17 cellular contexts compared by ENCODE assay signal in the genomic region with DNA sequence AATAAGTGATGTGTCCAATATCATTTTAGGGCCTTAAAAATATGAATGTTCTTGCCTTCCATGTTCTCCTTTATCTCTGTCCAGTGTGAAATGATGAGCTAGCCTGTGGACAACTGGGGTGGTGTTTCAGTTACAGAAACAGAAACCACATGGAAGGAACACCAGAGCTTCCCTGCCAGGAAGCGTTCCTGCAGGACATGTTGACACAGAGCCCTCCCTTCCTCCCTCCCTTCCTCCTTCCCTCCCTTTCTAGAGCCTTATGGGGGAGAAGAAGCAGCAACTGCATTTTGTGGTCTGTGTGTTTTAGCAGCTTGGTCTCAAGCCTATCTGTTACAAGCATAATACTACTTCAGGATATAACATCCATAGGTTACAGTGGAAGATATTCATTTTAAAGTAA.
A peak's percentile ranks its signal among the peaks of the same experiment; 100 is the strongest.
DNase-seq lines count a peak whose midpoint lies in the region; ATAC-seq, FAIRE-seq and TF ChIP-seq lines count a peak whose summit lies in the region.
"Had no signal": no experiment of that assay in that cellular context is flagged by ENCODE, and none has a peak within 500 bp of the region (broad histone marks: within the 10 kb centered on the region; RNA-seq: fewer than 3 reads in every experiment).

No MANE protein-coding gene starts in this region.

- dilution Hi-C loops in keratinocyte (cut with MboI; ENCODE audit: extremely low pct_ligation_motif_present, low sequenced_read_pairs) = no loop called here

- H3K27me3 ChIP-seq in keratinocyte (ENCODE audit: control insufficient read depth, extremely low read depth, insufficient read depth, low read length) (no peaks in the 10 kb centered on the region), prostate gland (replicated peaks; ENCODE audit: insufficient read depth) (no peaks in the 10 kb centered on the region), esophagus squamous epithelium (no peaks in the 10 kb centered on the region)
- H3K27me3 ChIP-seq: heart left ventricle, uterus had no signal

- H3K79me2 ChIP-seq in keratinocyte (ENCODE audit: control insufficient read depth, insufficient read depth, low read length) = no peaks in the 10 kb centered on the region
- H3K79me2 ChIP-seq: parathyroid adenoma had no signal

- H3K27ac ChIP-seq in keratinocyte (ENCODE audit: control insufficient read depth, insufficient read depth, low read length) = no peak overlapping the region
- H3K27ac ChIP-seq in prostate gland = no peak overlapping the region
- H3K27ac ChIP-seq in esophagus squamous epithelium = no peak overlapping the region
- H3K27ac ChIP-seq: parathyroid adenoma, uterus had no signal

- peak; percentile 57 for DNase-seq in Daoy (ENCODE audit: low read depth)
- DNase-seq in M059J (ENCODE audit: low read depth) = peak; percentile 28
- no peak for DNase-seq in keratinocyte (ENCODE audit: low read depth, low spot score)
- no peak for DNase-seq in NCI-H524 treated with DMSO at 0.1 percent for 48 hours (lab: John Stamatoyannopoulos, UW)
- no peak for DNase-seq in prostate gland (ENCODE audit: low spot score)
- no peak for DNase-seq in esophagus squamous epithelium (lab: John Stamatoyannopoulos, UW)
- DNase-seq: activated CD4-positive, alpha-beta T cell treated with anti-CD3 and anti-CD28 coated beads, Interleukin-2, amount 10 ng/mL, durations not matched to agents 7 days and 5 days; activated T-cell treated with anti-CD3 and anti-CD28 coated beads, Interleukin-2, amount 50 U/mL, for 1 hour; caudate nucleus; kidney glomerular epithelial cell; NCI-H1436 treated with DMSO at 0.1 percent for 48 hours; NCI-H226 had no signal

- TF ChIP-seq POLR2A in prostate gland (IDR thresholded peaks at IDR 0.05) = no peak
- no peak for TF ChIP-seq POLR2A in esophagus squamous epithelium (IDR thresholded peaks at IDR 0.05)

- FAIRE-seq in endometrium (lab: Jason Lieb, UNC) (peak; percentile 46), keratinocyte (lab: Jason Lieb, UNC) (peak; percentile 83)

- peak overlapping the region; percentile 88 for H2AFZ ChIP-seq in keratinocyte (ENCODE audit: control insufficient read depth, low read length)
- H2AFZ ChIP-seq: parathyroid adenoma had no signal

- H3K36me3 ChIP-seq in keratinocyte (ENCODE audit: control insufficient read depth in 2 of 2, extremely low read depth in 1 of 2, insufficient read depth in 2 of 2, low read length in 2 of 2) = no peaks in the 10 kb centered on the region
- no peaks in the 10 kb centered on the region for H3K36me3 ChIP-seq in prostate gland
- H3K36me3 ChIP-seq in esophagus squamous epithelium = no peaks in the 10 kb centered on the region
- H3K36me3 ChIP-seq: heart left ventricle, uterus had no signal

- ATAC-seq in GM21515 (IDR thresholded peaks at IDR 0.05; ENCODE audit: unreplicated experiment) = no peak

- H3K4me2 ChIP-seq in keratinocyte (ENCODE audit: control insufficient read depth, extremely low read depth, insufficient read depth, low read depth, low read length) = peak overlapping the region; percentile 20

- peaks cover 6% of the 10 kb centered on the region for H3K4me1 ChIP-seq in keratinocyte (ENCODE audit: control insufficient read depth, extremely low read depth, insufficient read depth, low read length)
- H3K4me1 ChIP-seq in prostate gland (replicated peaks) = no peaks in the 10 kb centered on the region
- no peaks in the 10 kb centered on the region for H3K4me1 ChIP-seq in esophagus squamous epithelium
- H3K4me1 ChIP-seq: parathyroid adenoma, uterus had no signal

- intact Hi-C loops in prostate gland (cut with DNase I) = no loop called here
- intact Hi-C loops in esophagus squamous epithelium (cut with DNase I) = no loop called here

- H4K20me1 ChIP-seq in keratinocyte (ENCODE audit: control insufficient read depth, extremely low read depth, insufficient read depth, low read length) = no peaks in the 10 kb centered on the region

- H3K9me3 ChIP-seq in keratinocyte (ENCODE audit: control insufficient read depth, low read depth, low read length) = no peaks in the 10 kb centered on the region
- no peaks in the 10 kb centered on the region for H3K9me3 ChIP-seq in prostate gland
- H3K9me3 ChIP-seq in esophagus squamous epithelium = no peaks in the 10 kb centered on the region
- H3K9me3 ChIP-seq: heart left ventricle, uterus had no signal

- H3K9me1 ChIP-seq in keratinocyte (ENCODE audit: control insufficient read depth, extremely low read depth, insufficient read depth, low read length) = no peaks in the 10 kb centered on the region

- no peak overlapping the region for H3K9ac ChIP-seq in keratinocyte (ENCODE audit: control insufficient read depth, extremely low read depth, insufficient read depth, low read length)
- H3K9ac ChIP-seq: parathyroid adenoma had no signal

- 15% methylated on average over 1 of the region's 1 CpG for WGBS in prostate gland
- 0 to 14% methylated on average over 1 of the region's 1 CpG for WGBS in esophagus squamous epithelium, 2 donors

- H3K4me3 ChIP-seq in keratinocyte (ENCODE audit: control insufficient read depth in 2 of 3, extremely low read depth in 1 of 3, insufficient read depth in 2 of 3, low read depth in 1 of 3, low read length in 3 of 3) (no peak overlapping the region), prostate gland (no peak overlapping the region), esophagus squamous epithelium (no peak overlapping the region)
- H3K4me3 ChIP-seq: heart left ventricle, uterus had no signal

- TF ChIP-seq CTCF in keratinocyte (optimal IDR thresholded peaks at IDR 0.05 in 1 of 3, IDR thresholded peaks at IDR 0.05 in 1 of 3, conservative IDR thresholded peaks at IDR 0.05 in 1 of 3; ENCODE audit: extremely low read depth in 1 of 3, insufficient read depth in 2 of 3, low read length in 3 of 3) = no peak
- TF ChIP-seq CTCF in prostate gland (IDR thresholded peaks at IDR 0.05) = no peak
- no peak for TF ChIP-seq CTCF in esophagus squamous epithelium (IDR thresholded peaks at IDR 0.05)

Comparison
In these comparisons a context has a peak if more than half of its experiments do, and no peak if none do; other contexts are left out.
1. DNase-seq: peak in Daoy (single experiment) and M059J (single experiment); none in keratinocyte (single experiment), NCI-H524 treated with DMSO at 0.1 percent for 48 hours (single experiment), prostate gland (single experiment) and esophagus squamous epithelium (single experiment).